Comparison of ENCODE assay signal across 8 cellular contexts in the genomic region with DNA sequence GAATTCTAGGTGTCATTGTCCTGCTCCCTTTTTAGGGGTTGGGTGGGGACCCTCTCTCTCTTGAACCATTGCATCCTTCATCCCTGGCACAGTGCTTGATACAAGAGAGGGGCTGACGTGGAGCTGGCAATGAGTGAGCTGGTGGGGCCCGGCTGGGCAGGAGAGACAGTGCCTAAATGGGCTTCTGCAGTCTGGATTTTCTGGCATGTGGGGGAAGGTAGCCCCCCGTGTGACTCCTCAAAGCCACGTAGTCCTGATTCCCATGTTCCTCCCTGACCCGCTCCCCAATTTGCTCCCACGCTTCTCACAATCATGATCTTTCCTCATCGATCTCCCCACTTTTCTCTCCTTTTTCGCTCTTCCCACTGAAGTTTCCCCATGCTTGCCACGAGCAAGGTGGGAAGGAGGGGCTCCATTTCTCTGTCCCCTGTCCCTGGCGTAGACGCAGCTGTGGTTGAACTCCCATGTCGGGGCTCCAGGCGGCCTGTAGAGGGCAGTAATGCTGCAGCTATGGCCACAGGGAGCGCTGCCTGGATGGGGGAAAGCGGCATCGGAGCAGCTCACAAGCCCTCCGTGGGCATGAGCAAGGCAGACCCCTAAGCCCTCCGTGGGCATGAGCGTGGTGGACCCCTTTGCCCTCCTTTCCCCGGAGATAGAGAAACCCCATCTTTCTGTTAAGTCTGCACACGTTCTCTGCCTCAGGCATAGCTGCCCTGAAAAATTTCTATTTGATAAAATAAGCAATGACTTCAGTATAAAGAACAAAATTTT. TPM values are rescaled to one million over a fixed set of nuclear protein-coding genes. Genes with fewer than 3 reads are reported as not detected.
DNase-seq lines count a peak whose midpoint lies in the region; ATAC-seq and TF ChIP-seq lines count a peak whose summit lies in the region.

No MANE protein-coding gene starts in this region.

- peak; percentile 96 for TF ChIP-seq CTCF in GM12873 (IDR thresholded peaks at IDR 0.05; ENCODE audit: insufficient read depth, low read depth, low read length, missing control alignments)

- peak; percentile 40 to 42 for DNase-seq in Kasumi-1 (lab: John Stamatoyannopoulos, UW)
- DNase-seq in SK-N-DZ (ENCODE audit: low spot score), result peak; percentile 77
- peak; percentile 71 for DNase-seq in activated naive CD4-positive, alpha-beta T cell treated with Interleukin-2 at 50 U/mL for 16 hours
- peak; percentile 89 for DNase-seq in Right ventricle myocardium inferior (ENCODE audit: missing footprints)
- peak; percentile 71 to 97 (median 86) for DNase-seq in posterior cingulate gyrus
- DNase-seq in ureter (ENCODE audit: low spot score), result peak; percentile 70

- peak; percentile 82 for ATAC-seq in Right ventricle myocardium inferior
- no peak for ATAC-seq in GM21737 (IDR thresholded peaks at IDR 0.05; ENCODE audit: unreplicated experiment)

- intact Hi-C loops in Right ventricle myocardium inferior (cut with DNase I), result loop anchor here (10.0 kb wide), 1 partner anchor 1046 kb away; a partner anchor contains a TSS
- intact Hi-C loops in posterior cingulate gyrus (cut with DNase I), result loop anchor here (5.0 to 10.0 kb wide), 2 partner anchors 474 to 1368 kb away; no protein-coding TSS in a partner anchor

RNA-seq across cellular contexts. Expression of a gene that starts 47.5 kb away (rescaled TPM):
- 26.2 and 27.2 TPM in 2 replicates for polyA plus RNA-seq in SK-N-DZ (2014; cell fraction: cytosol; rRNA removed)
- 15.1 and 17.8 TPM in 2 replicates for polyA plus RNA-seq in SK-N-DZ (2014; cell fraction: nucleus; rRNA removed)
- 52.5 TPM for total RNA-seq in Right ventricle myocardium inferior
- 81.1 TPM for total RNA-seq in ureter
